Comparison of ENCODE assay signal across 16 cellular contexts in the genomic region with DNA sequence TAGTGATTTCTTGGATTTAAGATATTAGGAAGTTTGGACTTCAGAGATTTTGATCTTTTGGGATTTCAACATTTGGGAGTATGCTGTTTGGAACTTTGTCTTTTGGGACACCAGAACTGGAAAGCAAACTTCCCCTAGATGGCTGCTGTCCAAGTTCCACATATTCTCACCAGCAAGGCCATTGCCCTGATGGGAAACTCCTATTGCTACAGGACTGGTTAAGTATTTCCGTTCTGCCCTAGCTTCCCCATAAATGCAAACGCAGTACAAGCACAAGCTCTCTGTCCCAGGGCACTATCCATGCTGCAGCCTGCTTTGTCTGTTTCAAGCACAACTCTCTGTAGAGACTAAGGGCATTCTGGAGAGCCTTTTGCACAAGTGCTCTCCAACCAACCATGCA.
"Had no signal": no experiment of that assay in that cellular context is flagged by ENCODE, and none has a peak within 500 bp of the region (broad histone marks: within the 10 kb centered on the region; RNA-seq: fewer than 3 reads in every experiment).

No MANE protein-coding gene starts in this region.

- H3K27me3 ChIP-seq: colonic mucosa, stomach had no signal

- H3K9me3 Mint-ChIP-seq: activated B cell treated with CpG ODN at 0.5 μM for 24 hours; activated naive CD4-positive, alpha-beta T cell treated with anti-CD3 and anti-CD28 coated beads for 36 hours; natural killer cell had no signal

- H3K4me1 Mint-ChIP-seq: activated B cell treated with CpG ODN at 0.5 μM for 24 hours; activated CD4-positive, alpha-beta T cell treated with anti-CD3 and anti-CD28 coated beads, Interleukin-2, amount 10 ng/mL, durations not matched to agents 7 days and 5 days; natural killer cell had no signal

- H3K4me3 Mint-ChIP-seq: activated B cell treated with CpG ODN at 0.5 μM for 24 hours; activated CD4-positive, alpha-beta T cell treated with anti-CD3 and anti-CD28 coated beads, Interleukin-2, amount 10 ng/mL, durations not matched to agents 7 days and 5 days; activated naive CD4-positive, alpha-beta T cell treated with anti-CD3 and anti-CD28 coated beads for 36 hours; natural killer cell; T-helper 1 cell treated with Interleukin-12 subunit alpha and Interleukin-12 subunit beta and Interleukin-4 antibody, amounts not matched to agents 30 μg/mL and 1 μg/mL, for 36 hours had no signal

- H3K36me3 ChIP-seq: colonic mucosa, prostate gland, stomach, thoracic aorta had no signal

- H3K36me3 Mint-ChIP-seq: natural killer cell had no signal

- H3K4me3 ChIP-seq: colonic mucosa, lung, prostate gland, stomach, thoracic aorta had no signal

- H3K27ac ChIP-seq: colonic mucosa, prostate gland, stomach, thoracic aorta had no signal

- H3K9me3 ChIP-seq: colonic mucosa, prostate gland, stomach, thoracic aorta had no signal

- H3K4me1 ChIP-seq: colonic mucosa, prostate gland had no signal

- H3K27ac Mint-ChIP-seq: activated B cell treated with CpG ODN at 0.5 μM for 24 hours; activated CD4-positive, alpha-beta T cell treated with anti-CD3 and anti-CD28 coated beads, Interleukin-2, amount 10 ng/mL, durations not matched to agents 7 days and 5 days; activated naive CD4-positive, alpha-beta T cell treated with anti-CD3 and anti-CD28 coated beads for 36 hours; natural killer cell; T-helper 1 cell treated with Interleukin-12 subunit alpha and Interleukin-12 subunit beta and Interleukin-4 antibody, amounts not matched to agents 30 μg/mL and 1 μg/mL, for 36 hours had no signal

- DNase-seq: activated B cell treated with CpG ODN at 0.5 μM for 24 hours; activated CD4-positive, alpha-beta T cell treated with anti-CD3 and anti-CD28 coated beads, Interleukin-2, amount 10 ng/mL, durations not matched to agents 7 days and 5 days; activated CD8-positive, alpha-beta memory T cell treated with anti-CD3 and anti-CD28 coated beads for 24 hours; activated naive CD4-positive, alpha-beta T cell treated with anti-CD3 and anti-CD28 coated beads for 36 hours; caudate nucleus; colonic mucosa; effector CD8-positive, alpha-beta T cell; hippocampal formation; natural killer cell; nucleus accumbens; stimulated activated CD4-positive, alpha-beta T cell treated with anti-CD3 and anti-CD28 coated beads, Interleukin-4, amount 100 ng/mL, for 4 hours; stomach had no signal
